15 cellular contexts compared by ENCODE assay signal in the genomic region with DNA sequence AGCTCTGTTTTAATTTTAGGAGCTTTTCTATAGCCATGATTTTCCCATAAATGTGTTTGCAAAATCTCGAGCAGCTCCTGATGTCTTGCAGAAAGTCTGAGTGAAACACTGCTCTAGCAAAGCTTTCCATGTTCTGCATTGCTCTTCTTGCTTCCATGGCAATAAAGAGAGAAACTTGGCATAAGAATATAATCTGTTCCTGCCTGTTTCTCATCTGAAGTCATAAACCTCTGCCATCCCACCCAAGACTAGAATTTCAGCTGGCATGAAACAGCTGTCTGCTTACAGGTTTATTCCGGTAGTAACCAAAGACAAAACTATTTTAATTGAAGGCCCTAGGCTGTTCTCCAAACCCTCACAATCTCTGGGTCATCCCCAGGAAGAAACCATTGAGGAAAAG.
DNase-seq lines count a peak whose midpoint lies in the region; ATAC-seq lines count a peak whose summit lies in the region.
"Had no signal": no experiment of that assay in that cellular context is flagged by ENCODE, and none has a peak within 500 bp of the region (broad histone marks: within the 10 kb centered on the region; RNA-seq: fewer than 3 reads in every experiment).

No MANE protein-coding gene starts in this region.

- no peak overlapping the region for H3K27ac Mint-ChIP-seq in activated T-cell treated with anti-CD3 and anti-CD28 coated beads, Interleukin-2, amount 50 U/mL, for 24 hours
- H3K27ac Mint-ChIP-seq: activated naive CD4-positive, alpha-beta T cell treated with anti-CD3 and anti-CD28 coated beads, Interleukin-2, amount 50 U/mL, for 24 hours; nephron progenitor cell had no signal

- H3K4me1 Mint-ChIP-seq in activated T-cell treated with anti-CD3 and anti-CD28 coated beads, Interleukin-2, amount 50 U/mL, for 24 hours (ENCODE audit: low read depth): no peaks in the 10 kb centered on the region
- H3K4me1 Mint-ChIP-seq: activated naive CD4-positive, alpha-beta T cell treated with anti-CD3 and anti-CD28 coated beads, Interleukin-2, amount 50 U/mL, for 24 hours had no signal

- ATAC-seq in sciatic nerve (peak; percentile 73), HG02588 (IDR thresholded peaks at IDR 0.05; ENCODE audit: unreplicated experiment) (no peak)

- peak overlapping the region; percentile 17 for H3K9ac ChIP-seq in adipocyte (ENCODE audit: low read length)

- DNase-seq in AG20443 (ENCODE audit: low spot score) (peak; percentile 25), adipocyte (ENCODE audit: low read depth) (peak; percentile 84), inferior parietal cortex (ENCODE audit: extremely low spot score) (peak; percentile 20), sciatic nerve (ENCODE audit: low spot score) (no peak), NCI-H524 treated with DMSO at 0.1 percent for 48 hours (lab: John Stamatoyannopoulos, UW) (no peak)
- no peak for DNase-seq in activated T-cell treated with anti-CD3 and anti-CD28 coated beads, Interleukin-2, amount 50 U/mL, for 24 hours
- DNase-seq in stimulated activated CD4-positive, alpha-beta T cell treated with anti-CD3 and anti-CD28 coated beads, Interleukin-2, amount 100 ng/mL, for 24 hours: no peak
- DNase-seq: foreskin melanocyte, kidney, NCI-H1436 treated with DMSO at 0.1 percent for 48 hours, NCI-H82, nephron progenitor cell had no signal

- H3K4me1 ChIP-seq in adipocyte (ENCODE audit: control insufficient read depth, insufficient read depth, low read length): peaks cover 46% of the 10 kb centered on the region

- H3K4me3 Mint-ChIP-seq in activated T-cell treated with anti-CD3 and anti-CD28 coated beads, Interleukin-2, amount 50 U/mL, for 24 hours: no peak overlapping the region
- H3K4me3 Mint-ChIP-seq: activated naive CD4-positive, alpha-beta T cell treated with anti-CD3 and anti-CD28 coated beads, Interleukin-2, amount 50 U/mL, for 24 hours; nephron progenitor cell had no signal

- no peak overlapping the region for H3K4me3 ChIP-seq in adipocyte (ENCODE audit: low read length)
- H3K4me3 ChIP-seq: SJSA1 had no signal

- H3K36me3 ChIP-seq in adipocyte (ENCODE audit: control insufficient read depth, insufficient read depth, low read length, severe bottlenecking): no peaks in the 10 kb centered on the region
- H3K36me3 ChIP-seq: SJSA1 had no signal

- peaks cover 3% of the 10 kb centered on the region for H3K27me3 Mint-ChIP-seq in activated T-cell treated with anti-CD3 and anti-CD28 coated beads, Interleukin-2, amount 50 U/mL, for 24 hours
- H3K27me3 Mint-ChIP-seq: activated naive CD4-positive, alpha-beta T cell treated with anti-CD3 and anti-CD28 coated beads, Interleukin-2, amount 50 U/mL, for 24 hours had no signal

- no peaks in the 10 kb centered on the region for H3K36me3 Mint-ChIP-seq in activated T-cell treated with anti-CD3 and anti-CD28 coated beads, Interleukin-2, amount 50 U/mL, for 24 hours (ENCODE audit: low read depth)
- H3K36me3 Mint-ChIP-seq: activated naive CD4-positive, alpha-beta T cell treated with anti-CD3 and anti-CD28 coated beads, Interleukin-2, amount 50 U/mL, for 24 hours had no signal

- peaks cover 9% of the 10 kb centered on the region for H3K9me3 ChIP-seq in adipocyte (ENCODE audit: control insufficient read depth, low read length)
- H3K9me3 ChIP-seq: SJSA1 had no signal

- H3K9me3 Mint-ChIP-seq in activated T-cell treated with anti-CD3 and anti-CD28 coated beads, Interleukin-2, amount 50 U/mL, for 24 hours: no peaks in the 10 kb centered on the region
- H3K9me3 Mint-ChIP-seq: activated naive CD4-positive, alpha-beta T cell treated with anti-CD3 and anti-CD28 coated beads, Interleukin-2, amount 50 U/mL, for 24 hours had no signal

- H3K27me3 ChIP-seq in adipocyte (replicated peaks; ENCODE audit: control insufficient read depth, insufficient read depth, low read length): no peaks in the 10 kb centered on the region
- H3K27me3 ChIP-seq: SJSA1 had no signal

- intact Hi-C loops in sciatic nerve (cut with DNase I): no loop called here

Comparison
In these comparisons a context has a peak if more than half of its experiments do, and no peak if none do; other contexts are left out.
1. DNase-seq: peak in AG20443 (single experiment), adipocyte (single experiment) and inferior parietal cortex (single experiment); none in sciatic nerve (single experiment), NCI-H524 treated with DMSO at 0.1 percent for 48 hours (single experiment), activated T-cell treated with anti-CD3 and anti-CD28 coated beads, Interleukin-2, amount 50 U/mL, for 24 hours (single experiment) and stimulated activated CD4-positive, alpha-beta T cell treated with anti-CD3 and anti-CD28 coated beads, Interleukin-2, amount 100 ng/mL, for 24 hours (0 of 2).